8 cellular contexts compared by ENCODE assay signal in the genomic region with DNA sequence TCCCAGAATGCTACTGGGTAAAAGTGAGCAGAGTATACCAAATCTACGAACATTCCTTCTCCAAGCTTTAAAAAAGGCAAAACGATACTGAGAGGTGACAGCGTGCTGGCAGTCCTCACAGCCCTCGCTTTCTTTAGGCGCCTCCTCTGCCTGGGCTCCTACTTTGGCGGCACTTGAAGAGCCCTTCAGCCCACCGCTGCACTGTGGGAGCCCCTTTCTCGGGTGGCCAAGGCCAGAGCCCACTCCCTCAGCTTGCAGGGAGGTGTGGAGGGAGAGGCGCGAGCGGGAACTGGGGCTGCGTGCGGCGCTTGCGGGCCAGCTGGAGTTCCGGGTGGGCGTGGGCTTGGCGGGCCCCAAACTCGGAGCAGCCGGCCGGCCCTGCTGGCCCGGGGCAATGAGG. TPM values are rescaled to one million over a fixed set of nuclear protein-coding genes. Genes with fewer than 3 reads are reported as not detected.
DNase-seq lines count a peak whose midpoint lies in the region; ATAC-seq and TF ChIP-seq lines count a peak whose summit lies in the region.
"Not testable (repeated sequence)": the region's sequence is repeated elsewhere in the genome, so short reads cannot be mapped to it uniquely, and the experiment has no call there.

No MANE protein-coding gene starts in this region.

- H3K9me2 ChIP-seq in GM23338 (ENCODE audit: insufficient read depth): not testable (repeated sequence)

- H3K27ac ChIP-seq in GM23338 (ENCODE audit: low read depth); colonic mucosa: not testable (repeated sequence)
- H3K27ac ChIP-seq in naive thymus-derived CD4-positive, alpha-beta T cell (ENCODE audit: low read depth, low read length): peak overlapping the region; percentile 66
- H3K27ac ChIP-seq in upper lobe of right lung: peak overlapping the region; percentile 33

- H3K4me1 Mint-ChIP-seq in GM23338; naive thymus-derived CD4-positive, alpha-beta T cell: not testable (repeated sequence)
- peaks cover 13% of the 10 kb centered on the region for H3K4me1 Mint-ChIP-seq in activated CD4-positive, alpha-beta memory T cell treated with anti-CD3 and anti-CD28 coated beads for 36 hours (ENCODE audit: low read depth)
- peaks cover 12% of the 10 kb centered on the region for H3K4me1 Mint-ChIP-seq in activated naive CD4-positive, alpha-beta T cell treated with anti-CD3 and anti-CD28 coated beads, Interleukin-2, amount 10 ng/mL, durations not matched to agents 7 days and 5 days

- not testable (repeated sequence) for H3K36me3 Mint-ChIP-seq in GM23338 (ENCODE audit: low read depth); activated CD4-positive, alpha-beta memory T cell treated with anti-CD3 and anti-CD28 coated beads for 36 hours; activated naive CD4-positive, alpha-beta T cell treated with anti-CD3 and anti-CD28 coated beads, Interleukin-2, amount 10 ng/mL, durations not matched to agents 7 days and 5 days; naive thymus-derived CD4-positive, alpha-beta T cell

- CTCF ChIA-PET in activated CD4-positive, alpha-beta memory T cell treated with anti-CD3 and anti-CD28 coated beads for 36 hours (lab: Charles Lee): interaction anchor here (1.0 to 3.0 kb wide), 6 partner anchors 30 to 162 kb away, joined by 3 to 44 read pairs (median 6); no protein-coding TSS in a partner anchor
- CTCF ChIA-PET in activated naive CD4-positive, alpha-beta T cell treated with anti-CD3 and anti-CD28 coated beads, Interleukin-2, amount 10 ng/mL, durations not matched to agents 7 days and 5 days (lab: Charles Lee): interaction anchor here (1.0 to 3.4 kb wide), 4 partner anchors 102 to 726 kb away, joined by 3 to 20 read pairs (median 3); no protein-coding TSS in a partner anchor
- CTCF ChIA-PET in naive thymus-derived CD4-positive, alpha-beta T cell (lab: Charles Lee): interaction anchor here (1.0 to 3.8 kb wide), 4 partner anchors 30 to 116 kb away, joined by 4 to 52 read pairs (median 4); no protein-coding TSS in a partner anchor

- H3K4me3 Mint-ChIP-seq in GM23338: not testable (repeated sequence)
- peak overlapping the region; percentile 58 for H3K4me3 Mint-ChIP-seq in activated CD4-positive, alpha-beta memory T cell treated with anti-CD3 and anti-CD28 coated beads for 36 hours
- H3K4me3 Mint-ChIP-seq in activated naive CD4-positive, alpha-beta T cell treated with anti-CD3 and anti-CD28 coated beads, Interleukin-2, amount 10 ng/mL, durations not matched to agents 7 days and 5 days: peak overlapping the region; percentile 21
- H3K4me3 Mint-ChIP-seq in naive thymus-derived CD4-positive, alpha-beta T cell: peak overlapping the region; percentile 47 to 84 (median 74)

- not testable (repeated sequence) for ATAC-seq in GM23338; left ventricle myocardium superior; naive thymus-derived CD4-positive, alpha-beta T cell; upper lobe of right lung

- H3K27me3 Mint-ChIP-seq in GM23338 (ENCODE audit: insufficient read depth, low read depth, poor library complexity); activated CD4-positive, alpha-beta memory T cell treated with anti-CD3 and anti-CD28 coated beads for 36 hours; activated naive CD4-positive, alpha-beta T cell treated with anti-CD3 and anti-CD28 coated beads, Interleukin-2, amount 10 ng/mL, durations not matched to agents 7 days and 5 days; naive thymus-derived CD4-positive, alpha-beta T cell: not testable (repeated sequence)

- POLR2A ChIA-PET in activated CD4-positive, alpha-beta memory T cell treated with anti-CD3 and anti-CD28 coated beads for 36 hours (lab: Charles Lee): interaction anchor here (1.1 kb wide), 1 partner anchor 187 kb away, joined by 4 read pairs; no protein-coding TSS in a partner anchor
- POLR2A ChIA-PET in naive thymus-derived CD4-positive, alpha-beta T cell (lab: Charles Lee): interaction anchor here (1.0 to 2.5 kb wide), 7 partner anchors 20 to 116 kb away, joined by 3 to 13 read pairs (median 4); a partner anchor contains a TSS

- not testable (repeated sequence) for H3F3A ChIP-seq in GM23338 (replicated peaks; ENCODE audit: low read depth)

- not testable (repeated sequence) for H4K20me1 ChIP-seq in GM23338 (replicated peaks; ENCODE audit: insufficient read depth)

- not testable (repeated sequence) for H3K27ac Mint-ChIP-seq in GM23338; activated CD4-positive, alpha-beta memory T cell treated with anti-CD3 and anti-CD28 coated beads for 36 hours; activated naive CD4-positive, alpha-beta T cell treated with anti-CD3 and anti-CD28 coated beads, Interleukin-2, amount 10 ng/mL, durations not matched to agents 7 days and 5 days
- H3K27ac Mint-ChIP-seq in naive thymus-derived CD4-positive, alpha-beta T cell: peak overlapping the region; percentile 18 to 85 (median 74)

- not testable (repeated sequence) for H3K9me3 Mint-ChIP-seq in GM23338; activated CD4-positive, alpha-beta memory T cell treated with anti-CD3 and anti-CD28 coated beads for 36 hours; activated naive CD4-positive, alpha-beta T cell treated with anti-CD3 and anti-CD28 coated beads, Interleukin-2, amount 10 ng/mL, durations not matched to agents 7 days and 5 days; naive thymus-derived CD4-positive, alpha-beta T cell

- DNase-seq in GM23338 (ENCODE audit: low spot score): peak; percentile 4
- DNase-seq in activated CD4-positive, alpha-beta memory T cell treated with anti-CD3 and anti-CD28 coated beads for 36 hours: peak; percentile 35
- peak; percentile 38 for DNase-seq in activated naive CD4-positive, alpha-beta T cell treated with anti-CD3 and anti-CD28 coated beads, Interleukin-2, amount 10 ng/mL, durations not matched to agents 7 days and 5 days
- DNase-seq in colonic mucosa: not testable (repeated sequence)
- peak; percentile 39 for DNase-seq in left ventricle myocardium superior
- peak in 2 of 9 donors; percentile 43 to 53 for DNase-seq in naive thymus-derived CD4-positive, alpha-beta T cell
- DNase-seq in stimulated activated CD4-positive, alpha-beta T cell treated with anti-CD3 and anti-CD28 coated beads, Interleukin-4, amount 100 ng/mL, for 1 hour: peak; percentile 4
- peak; percentile 62 for DNase-seq in upper lobe of right lung

- H3K79me2 ChIP-seq in GM23338 (replicated peaks; ENCODE audit: insufficient read depth): not testable (repeated sequence)

- not testable (repeated sequence) for H3K27me3 ChIP-seq in GM23338 (ENCODE audit: insufficient read depth); colonic mucosa; naive thymus-derived CD4-positive, alpha-beta T cell (ENCODE audit: control insufficient read depth in 2 of 2, insufficient read depth in 2 of 2, low read length in 2 of 2); upper lobe of right lung

- H3K9me3 ChIP-seq in colonic mucosa; naive thymus-derived CD4-positive, alpha-beta T cell (ENCODE audit: control insufficient read depth in 2 of 3, low read length in 3 of 3); upper lobe of right lung: not testable (repeated sequence)

- not testable (repeated sequence) for H3K36me3 ChIP-seq in GM23338 (ENCODE audit: insufficient read depth); colonic mucosa; naive thymus-derived CD4-positive, alpha-beta T cell (ENCODE audit: control insufficient read depth in 2 of 3, insufficient read depth in 3 of 3, low read length in 3 of 3); upper lobe of right lung

- intact Hi-C loops in activated CD4-positive, alpha-beta memory T cell treated with anti-CD3 and anti-CD28 coated beads for 36 hours (cut with micrococcal nuclease): loop anchor here (1.0 kb wide), 1 partner anchor 83 kb away; no protein-coding TSS in a partner anchor
- intact Hi-C loops in colonic mucosa (cut with DNase I); left ventricle myocardium superior (cut with micrococcal nuclease); upper lobe of right lung (cut with DNase I): not testable (repeated sequence)
- intact Hi-C loops in naive thymus-derived CD4-positive, alpha-beta T cell (cut with micrococcal nuclease): loop anchor here (2.0 to 10.0 kb wide), 4 partner anchors 117 to 1265 kb away; a partner anchor contains a TSS

- not testable (repeated sequence) for TF ChIP-seq CTCF in GM23338 (conservative IDR thresholded peaks at IDR 0.05; ENCODE audit: low read depth in 2 of 2); colonic mucosa (IDR thresholded peaks at IDR 0.05); upper lobe of right lung (IDR thresholded peaks at IDR 0.05)

- H3K4me3 ChIP-seq in GM23338: peak overlapping the region; percentile 44; the same call in 1 of the 2 replicates
- H3K4me3 ChIP-seq in colonic mucosa: peak overlapping the region; percentile 18
- H3K4me3 ChIP-seq in naive thymus-derived CD4-positive, alpha-beta T cell (ENCODE audit: low read length): peak overlapping the region; percentile 51
- peak overlapping the region; percentile 43 for H3K4me3 ChIP-seq in upper lobe of right lung

- not testable (repeated sequence) for H3K4me2 ChIP-seq in GM23338

- H2AFZ ChIP-seq in GM23338: peak overlapping the region; percentile 81

- H3K4me1 ChIP-seq in GM23338 (ENCODE audit: insufficient read depth); colonic mucosa; naive thymus-derived CD4-positive, alpha-beta T cell (ENCODE audit: control insufficient read depth in 2 of 2, insufficient read depth in 2 of 2, low read length in 2 of 2); upper lobe of right lung: not testable (repeated sequence)

- not testable (repeated sequence) for H3K9ac ChIP-seq in colonic mucosa (ENCODE audit: low read depth in 2 of 2, low read length in 2 of 2)

RNA-seq across cellular contexts. Expression of a gene that starts 34.1 kb away (rescaled TPM):
- total RNA-seq in GM23338 (2014; rRNA removed; shearing (Covaris generic)): 1.3 and 1.5 TPM in 2 replicates
- 1.6 and 2.2 TPM in 2 replicates for polyA plus RNA-seq in GM23338 (2016; fragmentation: Nextera tagmentation; extraction: Ambion mirVana)
- 10 to 100 TPM; 79.4 to 79.6 TPM for total RNA-seq in activated CD4-positive, alpha-beta memory T cell treated with anti-CD3 and anti-CD28 coated beads for 36 hours
- total RNA-seq in colonic mucosa: 10 to 100 TPM; 18.8 to 27.2 TPM
- total RNA-seq in left ventricle myocardium superior: 12.9 TPM
- total RNA-seq in naive thymus-derived CD4-positive, alpha-beta T cell: 10 to 100 TPM; 18.6 to 60.8 (median 47.4) TPM
- polyA plus RNA-seq in naive thymus-derived CD4-positive, alpha-beta T cell: 10 to 100 TPM; 39.4 to 49.1 TPM
- 34.1 TPM for total RNA-seq in upper lobe of right lung
